ENCODE assay signal across 27 cellular contexts in genomic region chr16:2299915-2300192, GRCh38.
"Had no signal": no experiment of that assay in that cellular context is flagged by ENCODE, and none has a peak within 500 bp of the region (broad histone marks: within the 10 kb centered on the region; RNA-seq: fewer than 3 reads in every experiment).

No MANE protein-coding gene starts in this region.

- H3K27me3 ChIP-seq: adrenal gland, ascending aorta, breast epithelium, dorsolateral prefrontal cortex, esophagus muscularis mucosa, foreskin keratinocyte, gastrocnemius medialis, heart left ventricle had no signal

- DNase-seq: activated CD4-positive, alpha-beta memory T cell treated with anti-CD3 and anti-CD28 coated beads for 36 hours; activated CD4-positive, alpha-beta T cell treated with anti-CD3 and anti-CD28 coated beads for 36 hours; activated CD4-positive, alpha-beta T cell treated with anti-CD3 and anti-CD28 coated beads, Interleukin-2, amount 10 ng/mL, durations not matched to agents 24 days and 14 days; activated CD4-positive, CD25-positive, alpha-beta regulatory T cell; activated CD4-positive, CD25-positive, alpha-beta regulatory T cell treated with anti-CD3 and anti-CD28 coated beads, Interleukin-2, amount 50 U/mL, for 72 hours; activated CD8-positive, alpha-beta memory T cell treated with anti-CD3 and anti-CD28 coated beads, Interleukin-2, amount 10 ng/mL, durations not matched to agents 7 days and 5 days; activated CD8-positive, alpha-beta memory T cell treated with anti-CD3 and anti-CD28 coated beads, Interleukin-2, amount 50 U/mL, for 4 hours; activated CD8-positive, alpha-beta T cell treated with anti-CD3 and anti-CD28 coated beads, Interleukin-2, amount 10 ng/mL, durations not matched to agents 7 days and 5 days; activated effector memory CD4-positive, alpha-beta T cell treated with anti-CD3 and anti-CD28 coated beads, Interleukin-2, amount 50 U/mL, for 16 hours; activated naive CD4-positive, alpha-beta T cell treated with anti-CD3 and anti-CD28 coated beads for 36 hours; activated naive CD8-positive, alpha-beta T cell treated with anti-CD3 and anti-CD28 coated beads for 36 hours; activated naive CD8-positive, alpha-beta T cell treated with anti-CD3 and anti-CD28 coated beads, Interleukin-2, amount 50 U/mL, for 24 hours; activated T-cell treated with anti-CD3 and anti-CD28 coated beads, Interleukin-2, amount 50 U/mL, for 1 hour; activated T-cell treated with anti-CD3 and anti-CD28 coated beads, Interleukin-2, amount 50 U/mL, for 48 hours; adrenal gland; amygdala; dorsolateral prefrontal cortex; effector memory CD4-positive, alpha-beta T cell; erythroblast; foreskin keratinocyte; gastrocnemius medialis; glutamatergic neuron; heart left ventricle had no signal

- H3K9me3 ChIP-seq: adrenal gland, ascending aorta, breast epithelium, esophagus muscularis mucosa, gastrocnemius medialis, heart left ventricle had no signal

- ATAC-seq: activated CD4-positive, alpha-beta T cell treated with anti-CD3 and anti-CD28 coated beads for 36 hours; activated CD8-positive, alpha-beta memory T cell treated with anti-CD3 and anti-CD28 coated beads, Interleukin-2, amount 10 ng/mL, durations not matched to agents 7 days and 5 days; activated CD8-positive, alpha-beta T cell treated with anti-CD3 and anti-CD28 coated beads, Interleukin-2, amount 10 ng/mL, durations not matched to agents 7 days and 5 days; activated naive CD8-positive, alpha-beta T cell treated with anti-CD3 and anti-CD28 coated beads, Interleukin-2, amount 50 U/mL, for 24 hours; gastrocnemius medialis; heart left ventricle had no signal

- H3K4me1 ChIP-seq: ascending aorta, breast epithelium, foreskin keratinocyte, gastrocnemius medialis, heart left ventricle had no signal

- H3K36me3 ChIP-seq: adrenal gland, breast epithelium had no signal

- H3K4me3 ChIP-seq: adrenal gland, ascending aorta, breast epithelium, coronary artery, dorsolateral prefrontal cortex, esophagus muscularis mucosa, gastrocnemius medialis, heart left ventricle had no signal

- H3K27ac ChIP-seq: adrenal gland, ascending aorta, breast epithelium, coronary artery, dorsolateral prefrontal cortex, esophagus muscularis mucosa, foreskin keratinocyte, gastrocnemius medialis, heart left ventricle had no signal
